In genomic region chr11:7077101-7077500, GRCh38 we compare ENCODE assay signal across 1 cellular context.
TF ChIP-seq lines count a peak whose summit lies in the region.

No MANE protein-coding gene starts in this region.

TF ChIP-seq in GM23338, 12 proteins besides CTCF, POLR2A, EP300 and RAD21 (continued from another document):
- 0 out of 2 replicates have a peak, but pooled peaks have one; percentile 13 for TF ChIP-seq ZNF462 (CRISPR knock-in tag; IDR thresholded peaks at IDR 0.05)
